ENCODE assay signal across 1 cellular context in the genomic region with DNA sequence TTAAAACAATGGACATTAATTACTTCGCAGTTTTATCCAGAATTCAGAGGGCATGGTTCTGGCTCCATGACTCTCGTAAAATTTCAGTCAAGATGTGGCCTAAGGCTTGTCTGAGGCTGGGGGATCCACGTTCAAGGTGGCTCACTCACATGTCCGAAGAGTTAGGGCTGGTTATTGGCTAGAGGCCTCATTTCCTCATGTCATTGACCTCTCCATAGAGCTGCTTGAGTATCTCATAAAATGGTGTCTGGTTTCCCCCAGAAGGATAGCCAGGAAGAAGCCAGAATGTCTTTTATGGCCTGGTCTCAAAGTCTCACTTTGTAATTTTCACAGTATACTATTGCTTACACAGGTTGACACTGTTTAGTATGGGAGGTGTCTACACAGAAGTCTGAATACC.
TF ChIP-seq lines count a peak whose summit lies in the region.

No MANE protein-coding gene starts in this region.

TF ChIP-seq in A549, 52 proteins besides CTCF, POLR2A, EP300 and RAD21 (continued from another document):
- no peak for TF ChIP-seq REST (IDR thresholded peaks at IDR 0.05)
TF ChIP-seq in A549: peak in this region for 4.
